11 cellular contexts compared by ENCODE assay signal in the genomic region with DNA sequence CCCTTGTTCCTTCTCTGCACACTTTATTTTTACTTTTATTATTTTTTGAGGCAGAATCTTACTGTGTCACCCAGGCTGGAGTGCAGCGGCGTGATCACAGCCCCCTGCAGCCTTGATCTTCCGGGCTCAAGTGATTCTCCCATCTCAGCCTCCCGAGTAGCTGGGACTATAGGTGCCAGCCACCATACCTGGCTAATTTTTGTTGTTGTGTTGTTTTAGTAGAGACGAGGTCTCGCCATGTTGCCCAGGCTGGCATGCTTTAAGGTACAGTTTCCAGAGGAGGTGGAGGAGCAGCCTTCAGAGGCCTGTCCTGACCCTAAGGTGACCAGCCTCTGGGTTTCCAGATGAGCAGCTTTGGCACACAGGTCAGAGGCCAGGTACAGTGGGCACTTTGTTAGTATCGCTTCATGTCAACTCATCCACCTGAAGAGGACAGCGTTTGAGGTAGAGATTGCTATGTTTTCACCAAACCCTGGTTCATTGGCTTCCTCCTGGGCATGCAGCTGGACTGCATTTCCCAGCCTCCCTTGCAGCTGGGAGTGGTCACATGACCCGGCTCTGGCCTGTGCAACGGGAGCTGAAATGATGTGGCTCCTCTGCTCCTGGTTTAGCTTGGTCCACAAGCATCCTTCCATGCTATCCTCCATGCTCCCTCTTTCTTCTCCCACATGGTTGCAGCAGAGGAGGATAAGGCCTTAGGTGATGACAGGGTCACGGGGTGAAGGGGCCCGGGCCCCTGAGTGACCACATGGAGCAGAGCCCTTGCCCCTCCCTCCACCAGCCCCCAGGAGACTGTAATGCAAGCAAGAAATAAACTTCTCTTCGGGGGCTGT.
A peak's percentile ranks its signal among the peaks of the same experiment; 100 is the strongest.
DNase-seq lines count a peak whose midpoint lies in the region; ATAC-seq and TF ChIP-seq lines count a peak whose summit lies in the region.
"Had no signal": no experiment of that assay in that cellular context is flagged by ENCODE, and none has a peak within 500 bp of the region (broad histone marks: within the 10 kb centered on the region; RNA-seq: fewer than 3 reads in every experiment).

No MANE protein-coding gene starts in this region.

- H3K27me3 ChIP-seq in transverse colon = peaks cover 4% of the 10 kb centered on the region

- peaks cover 11 to 50% (median 25%) of the 10 kb centered on the region in 4 donors for H3K4me1 ChIP-seq in transverse colon

- POLR2A ChIA-PET in activated CD4-positive, alpha-beta memory T cell treated with anti-CD3 and anti-CD28 coated beads for 36 hours (lab: Charles Lee) = no interaction called here

- no peak overlapping the region for H3K4me3 ChIP-seq in transverse colon

- 73 to 85% methylated on average over 4 to 13 of the region's 13 CpGs for WGBS in transverse colon (ENCODE audit: low coverage in 1 of 2), 2 donors

- no peak for TF ChIP-seq POLR2A in transverse colon (IDR thresholded peaks at IDR 0.05)

- no peaks in the 10 kb centered on the region for H3K36me3 Mint-ChIP-seq in activated CD4-positive, alpha-beta memory T cell treated with anti-CD3 and anti-CD28 coated beads for 36 hours

- no peaks in the 10 kb centered on the region for H3K9me3 Mint-ChIP-seq in activated CD4-positive, alpha-beta memory T cell treated with anti-CD3 and anti-CD28 coated beads for 36 hours
- H3K9me3 Mint-ChIP-seq: memory B cell; stimulated activated naive CD8-positive, alpha-beta T cell treated with anti-CD3 and anti-CD28 coated beads, Interleukin-15, amount 100 ng/mL, for 72 hours had no signal

- no peaks in the 10 kb centered on the region for H3K36me3 ChIP-seq in transverse colon

- DNase-seq in activated effector memory CD4-positive, alpha-beta T cell treated with anti-CD3 and anti-CD28 coated beads, Interleukin-2, amount 50 U/mL, for 16 hours = peak; percentile 58
- no peak for DNase-seq in activated effector memory CD4-positive, alpha-beta T cell treated with Interleukin-2 at 50 U/mL for 16 hours
- peak; percentile 34 for DNase-seq in activated CD4-positive, alpha-beta memory T cell treated with anti-CD3 and anti-CD28 coated beads for 36 hours
- DNase-seq in inferior parietal cortex (ENCODE audit: extremely low spot score) (peak; percentile 64), transverse colon (no peak), NCI-H446 treated with DMSO at 0.1 percent for 48 hours (lab: John Stamatoyannopoulos, UW) (no peak)

- no peaks in the 10 kb centered on the region for H3K27me3 Mint-ChIP-seq in activated CD4-positive, alpha-beta memory T cell treated with anti-CD3 and anti-CD28 coated beads for 36 hours
- H3K27me3 Mint-ChIP-seq: stimulated activated naive CD8-positive, alpha-beta T cell treated with anti-CD3 and anti-CD28 coated beads, Interleukin-15, amount 100 ng/mL, for 72 hours had no signal

- intact Hi-C loops in activated CD4-positive, alpha-beta memory T cell treated with anti-CD3 and anti-CD28 coated beads for 36 hours (cut with micrococcal nuclease) = no loop called here
- intact Hi-C loops in transverse colon (cut with DNase I; ENCODE audit: low total_unique reads) = no loop called here

- no peak for ATAC-seq in HG02970 (IDR thresholded peaks at IDR 0.05; ENCODE audit: low FRiP score, unreplicated experiment)
- ATAC-seq in HG03108 (IDR thresholded peaks at IDR 0.05; ENCODE audit: unreplicated experiment) = no peak
- ATAC-seq: stimulated activated naive CD8-positive, alpha-beta T cell treated with anti-CD3 and anti-CD28 coated beads, Interleukin-15, amount 100 ng/mL, for 72 hours had no signal

- CTCF ChIA-PET in activated CD4-positive, alpha-beta memory T cell treated with anti-CD3 and anti-CD28 coated beads for 36 hours (lab: Charles Lee) = interaction anchor here (0.7 to 1.3 kb wide), 2 partner anchors 186 to 307 kb away, joined by 3 to 5 read pairs; no protein-coding TSS in a partner anchor

- no peak for TF ChIP-seq EP300 in transverse colon (IDR thresholded peaks at IDR 0.05; ENCODE audit: low read depth)

- in situ Hi-C loops in transverse colon (cut with MboI; ENCODE audit: low pct_ligation_motif_present in 1 of 4, low pct_unique_long_range_greater_than_20kb in 1 of 4, low sequenced_read_pairs in 3 of 4) = no loop called here

- no peaks in the 10 kb centered on the region for H3K9me3 ChIP-seq in transverse colon
- H3K9me3 ChIP-seq: Caco-2 had no signal

- H3K4me3 Mint-ChIP-seq in activated CD4-positive, alpha-beta memory T cell treated with anti-CD3 and anti-CD28 coated beads for 36 hours = no peak overlapping the region
- H3K4me3 Mint-ChIP-seq: memory B cell; stimulated activated naive CD8-positive, alpha-beta T cell treated with anti-CD3 and anti-CD28 coated beads, Interleukin-15, amount 100 ng/mL, for 72 hours had no signal

- peak overlapping the region; percentile 73 to 87 (median 80) for H3K27ac ChIP-seq in transverse colon

- H3K4me1 Mint-ChIP-seq in activated CD4-positive, alpha-beta memory T cell treated with anti-CD3 and anti-CD28 coated beads for 36 hours (ENCODE audit: low read depth) = peaks cover 12% of the 10 kb centered on the region

- no peak overlapping the region for H3K27ac Mint-ChIP-seq in activated CD4-positive, alpha-beta memory T cell treated with anti-CD3 and anti-CD28 coated beads for 36 hours
- H3K27ac Mint-ChIP-seq: memory B cell had no signal

- TF ChIP-seq CTCF in transverse colon (IDR thresholded peaks at IDR 0.05) = no peak

Comparison
In these comparisons a context has a peak if more than half of its experiments do, and no peak if none do; other contexts are left out.
1. DNase-seq: peak in activated effector memory CD4-positive, alpha-beta T cell treated with anti-CD3 and anti-CD28 coated beads, Interleukin-2, amount 50 U/mL, for 16 hours (single experiment), activated CD4-positive, alpha-beta memory T cell treated with anti-CD3 and anti-CD28 coated beads for 36 hours (single experiment) and inferior parietal cortex (single experiment); none in activated effector memory CD4-positive, alpha-beta T cell treated with Interleukin-2 at 50 U/mL for 16 hours (single experiment), transverse colon (single experiment) and NCI-H446 treated with DMSO at 0.1 percent for 48 hours (single experiment).